12 cellular contexts compared by ENCODE assay signal in the genomic region with DNA sequence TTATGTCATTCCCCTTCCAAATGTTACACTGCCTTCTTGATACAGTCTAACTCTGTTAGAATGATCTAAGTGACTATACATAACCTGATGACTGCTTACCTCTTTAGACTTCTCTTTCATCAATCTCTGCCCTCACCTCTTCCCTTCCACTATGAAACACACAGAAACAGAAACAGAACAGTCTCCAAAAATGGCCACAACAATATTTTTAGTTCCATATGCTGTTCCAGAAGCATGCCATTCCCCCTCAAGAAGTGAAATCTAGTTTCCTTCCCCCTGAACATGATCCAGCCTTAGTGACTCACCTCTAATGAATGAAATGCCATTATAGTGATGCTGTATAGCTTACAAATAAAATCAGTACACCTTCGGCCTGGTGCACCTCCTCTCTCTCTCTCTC.
DNase-seq lines count a peak whose midpoint lies in the region; ATAC-seq and TF ChIP-seq lines count a peak whose summit lies in the region.
"Had no signal": no experiment of that assay in that cellular context is flagged by ENCODE, and none has a peak within 500 bp of the region (broad histone marks: within the 10 kb centered on the region; RNA-seq: fewer than 3 reads in every experiment).

No MANE protein-coding gene starts in this region.

- no peaks in the 10 kb centered on the region for H3K36me3 ChIP-seq in left ventricle myocardium inferior
- H3K36me3 ChIP-seq in IMR-90 (ENCODE audit: control insufficient read depth, insufficient read depth, low read length), result no peaks in the 10 kb centered on the region
- H3K36me3 ChIP-seq: right atrium auricular region had no signal

- no CpG with 5 or more reads among the region's 1 CpG for WGBS in IMR-90 (ENCODE audit: extremely low coverage in 2 of 2, insufficient read length in 1 of 2), 2 experiments

- H3K4me2 ChIP-seq in IMR-90 (ENCODE audit: low read depth, low read length), result peak overlapping the region; percentile 84; the same call in 1 of the 2 replicates

- no peak overlapping the region for H4K91ac ChIP-seq in IMR-90 (ENCODE audit: insufficient read depth, low read depth, low read length)

- H3K4ac ChIP-seq in IMR-90 (ENCODE audit: low read depth, low read length), result peak overlapping the region; percentile 1; the same call in 1 of the 2 replicates

- H3K79me1 ChIP-seq in IMR-90 (ENCODE audit: low read depth in 1 of 2, low read length in 2 of 2), result no peaks in the 10 kb centered on the region

- H3K9me3 ChIP-seq in left ventricle myocardium inferior (replicated peaks), result peaks cover 24% of the 10 kb centered on the region
- H3K9me3 ChIP-seq in IMR-90 (ENCODE audit: control insufficient read depth, insufficient read depth, low read length), result no peaks in the 10 kb centered on the region

- H3K4me3 Mint-ChIP-seq in effector memory CD8-positive, alpha-beta T cell, result no peak overlapping the region
- H3K4me3 Mint-ChIP-seq: T-helper 17 cell had no signal

- ATAC-seq in left ventricle myocardium superior, result peak; percentile 47
- ATAC-seq in IMR-90 (ENCODE audit: low read depth), result peak; percentile 80
- ATAC-seq in effector memory CD8-positive, alpha-beta T cell (replicated peaks), result no peak
- no peak for ATAC-seq in GM21526 (IDR thresholded peaks at IDR 0.05; ENCODE audit: low FRiP score, unreplicated experiment)
- ATAC-seq: T-helper 17 cell had no signal

- H3K4me1 Mint-ChIP-seq in effector memory CD8-positive, alpha-beta T cell (ENCODE audit: low read depth in 2 of 2), result no peaks in the 10 kb centered on the region
- H3K4me1 Mint-ChIP-seq: T-helper 17 cell had no signal

- H2BK120ac ChIP-seq in IMR-90 (ENCODE audit: low read depth, low read length), result peak overlapping the region; percentile 13

- no peaks in the 10 kb centered on the region for H3K27me3 Mint-ChIP-seq in effector memory CD8-positive, alpha-beta T cell
- H3K27me3 Mint-ChIP-seq: T-helper 17 cell had no signal

- POLR2A ChIA-PET in IMR-90 (lab: Charles Lee; ENCODE audit: unreplicated experiment), result no interaction called here

- intact Hi-C loops in left ventricle myocardium superior (cut with micrococcal nuclease) (no loop called here), left ventricle myocardium inferior (cut with micrococcal nuclease) (no loop called here), IMR-90 (cut with micrococcal nuclease) (no loop called here)

- dilution Hi-C loops in IMR-90 (cut with HindIII; ENCODE audit: low sequenced_read_pairs, unreplicated experiment), result no loop called here

- H4K8ac ChIP-seq in IMR-90 (ENCODE audit: low read depth in 2 of 2, low read length in 2 of 2), result peak overlapping the region in 1 of 2 experiments; percentile 22; a peak in 1 of 4 replicates

- no peaks in the 10 kb centered on the region for H3K36me3 Mint-ChIP-seq in effector memory CD8-positive, alpha-beta T cell (ENCODE audit: insufficient read depth)

- H3K27me3 ChIP-seq in left ventricle myocardium inferior (ENCODE audit: low read depth), result no peaks in the 10 kb centered on the region
- H3K27me3 ChIP-seq in IMR-90 (ENCODE audit: control insufficient read depth, insufficient read depth, low read length), result no peaks in the 10 kb centered on the region
- H3K27me3 ChIP-seq: right atrium auricular region had no signal

- TF ChIP-seq CTCF in left ventricle myocardium inferior (IDR thresholded peaks at IDR 0.05; ENCODE audit: borderline replicate concordance) (no peak), IMR-90 (conservative IDR thresholded peaks at IDR 0.05; ENCODE audit: low read depth, low read length) (no peak)

- H2BK20ac ChIP-seq in IMR-90 (ENCODE audit: low read depth, low read length), result peak overlapping the region; percentile 23; the same call in 1 of the 2 replicates

- peak overlapping the region; percentile 29; the same call in 1 of the 2 replicates for H3K9ac ChIP-seq in IMR-90 (ENCODE audit: low read depth, low read length)

- H4K5ac ChIP-seq in IMR-90 (ENCODE audit: low read depth, low read length), result peak overlapping the region; percentile 36; the same call in 1 of the 2 replicates

- H2AK5ac ChIP-seq in IMR-90 (ENCODE audit: low read depth, low read length), result no peak overlapping the region

- H3K9me1 ChIP-seq in IMR-90 (ENCODE audit: insufficient read depth, low read length), result no peaks in the 10 kb centered on the region

- H3K27ac ChIP-seq in left ventricle myocardium inferior (replicated peaks) (no peak overlapping the region), IMR-90 (ENCODE audit: insufficient read depth, low read length) (no peak overlapping the region)
- H3K27ac ChIP-seq: right atrium auricular region had no signal

- CTCF ChIA-PET in IMR-90 (lab: Yijun Ruan, JAX), result interaction anchor here (1.3 kb wide), 1 partner anchor 8 kb away, joined by 3 read pairs; no protein-coding TSS in a partner anchor

- H2AK9ac ChIP-seq in IMR-90 (replicated peaks; ENCODE audit: low read depth, low read length, poor library complexity), result no peak overlapping the region

- H2AFZ ChIP-seq in IMR-90 (replicated peaks; ENCODE audit: low read length, poor library complexity), result no peak overlapping the region

- DNase-seq in left ventricle myocardium superior (no peak), left ventricle myocardium inferior (no peak), IMR-90 (peak; percentile 79), dedifferentiated amniotic fluid mesenchymal stem cell (ENCODE audit: extremely low spot score) (peak; percentile 59), T1000 (lab: John Stamatoyannopoulos, UW) (no peak)
- DNase-seq in activated effector memory CD4-positive, alpha-beta T cell treated with anti-CD3 and anti-CD28 coated beads, Interleukin-2, amount 50 U/mL, for 16 hours, result no peak
- DNase-seq in effector memory CD8-positive, alpha-beta T cell, result no peak
- DNase-seq: left cardiac atrium, NCI-H2227 treated with DMSO at 0.1 percent for 48 hours, T-helper 17 cell had no signal

- H3K4me3 ChIP-seq in left ventricle myocardium inferior (no peak overlapping the region), IMR-90 (ENCODE audit: insufficient read depth, low read depth, low read length) (peak overlapping the region; percentile 17; the same call in 1 of the 2 replicates)
- H3K4me3 ChIP-seq: right atrium auricular region had no signal

- H2BK15ac ChIP-seq in IMR-90 (ENCODE audit: low read depth, low read length), result peak overlapping the region; percentile 4; the same call in 1 of the 3 replicates

- peak overlapping the region; percentile 2; the same call in 1 of the 2 replicates for H3K56ac ChIP-seq in IMR-90 (ENCODE audit: extremely low read depth, insufficient read depth, low read length)

- in situ Hi-C loops in IMR-90 (cut with MboI; ENCODE audit: low sequenced_read_pairs), result no loop called here

- no peaks in the 10 kb centered on the region for H4K20me1 ChIP-seq in IMR-90 (ENCODE audit: insufficient read depth, low read length)

- BruUV-seq in IMR-90 (replicated peaks; lab: Mats Ljungman, UMichigan), result no TSS peak

- peaks cover 0 to 6% of the 10 kb centered on the region in 2 donors for H3K9me3 Mint-ChIP-seq in effector memory CD8-positive, alpha-beta T cell

- no peak overlapping the region for H3K27ac Mint-ChIP-seq in effector memory CD8-positive, alpha-beta T cell
- H3K27ac Mint-ChIP-seq: T-helper 17 cell had no signal

- no peak overlapping the region for H3K14ac ChIP-seq in IMR-90 (replicated peaks; ENCODE audit: low read depth, low read length)

- H3K23ac ChIP-seq in IMR-90 (ENCODE audit: low read depth, low read length), result no peak overlapping the region

- H3K4me1 ChIP-seq in left ventricle myocardium inferior, result no peaks in the 10 kb centered on the region
- peaks cover 2% of the 10 kb centered on the region; the same call in 1 of the 2 replicates for H3K4me1 ChIP-seq in IMR-90 (ENCODE audit: control insufficient read depth, insufficient read depth, low read length)
- H3K4me1 ChIP-seq: right atrium auricular region had no signal

- peak overlapping the region; percentile 71; the same call in 1 of the 2 replicates for H3K18ac ChIP-seq in IMR-90 (ENCODE audit: low read depth, low read length)

- TF ChIP-seq RAD21 in IMR-90 (IDR thresholded peaks at IDR 0.05; ENCODE audit: low read length), result no peak

- peak overlapping the region; percentile 87 for H2BK5ac ChIP-seq in IMR-90 (ENCODE audit: low read depth, low read length, poor library complexity, severe bottlenecking)

- TF ChIP-seq POLR2A in IMR-90 (IDR thresholded peaks at IDR 0.05; ENCODE audit: low read depth, low read length), result no peak

TF ChIP-seq in IMR-90, 13 proteins besides CTCF, POLR2A, EP300 and RAD21:
- TF ChIP-seq CEBPB (IDR thresholded peaks at IDR 0.05; ENCODE audit: low read depth, low read length), result no peak
- peak; percentile 25; the same call in 1 of the 2 replicates for TF ChIP-seq FOS (IDR thresholded peaks at IDR 0.05; ENCODE audit: low read depth, low read length)
- no peak for TF ChIP-seq MAFK (IDR thresholded peaks at IDR 0.05; ENCODE audit: low read depth, low read length)
- TF ChIP-seq MXI1 (IDR thresholded peaks at IDR 0.05; ENCODE audit: borderline replicate concordance, low read depth, low read length), result no peak
- TF ChIP-seq BHLHE40 (IDR thresholded peaks at IDR 0.05; ENCODE audit: low read depth, low read length), result no peak

Comparison
In these comparisons a context has a peak if more than half of its experiments do, and no peak if none do; other contexts are left out.
1. ATAC-seq: peak in left ventricle myocardium superior (single experiment) and IMR-90 (single experiment); none in effector memory CD8-positive, alpha-beta T cell (single experiment) and GM21526 (single experiment).
2. DNase-seq: peak in IMR-90 (single experiment) and dedifferentiated amniotic fluid mesenchymal stem cell (single experiment); none in left ventricle myocardium superior (single experiment), left ventricle myocardium inferior (single experiment), T1000 (single experiment), activated effector memory CD4-positive, alpha-beta T cell treated with anti-CD3 and anti-CD28 coated beads, Interleukin-2, amount 50 U/mL, for 16 hours (single experiment) and effector memory CD8-positive, alpha-beta T cell (0 of 3).